Comparison of ENCODE assay signal across 1 cellular context in the genomic region with DNA sequence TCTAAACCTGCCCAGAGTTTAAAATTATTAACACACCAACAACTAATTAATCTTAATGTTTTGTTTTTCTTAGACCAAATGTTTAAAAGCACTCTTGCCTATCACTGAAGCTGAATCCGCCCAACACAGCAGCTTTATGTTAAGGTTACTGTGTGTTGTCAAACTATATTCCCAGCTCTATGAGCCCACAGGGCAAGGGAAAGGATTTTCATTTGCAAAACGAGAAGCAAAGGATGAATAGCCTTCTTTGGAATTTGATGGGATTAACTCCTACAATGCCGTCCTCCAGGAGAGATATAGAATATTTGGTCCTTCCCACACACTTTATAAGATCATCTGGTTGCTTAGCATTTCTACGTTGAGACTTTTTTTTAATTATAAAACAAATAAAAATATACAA.
TF ChIP-seq lines count a peak whose summit lies in the region.

No MANE protein-coding gene starts in this region.

TF ChIP-seq in GM23338, 12 proteins besides CTCF, POLR2A, EP300 and RAD21 (continued from another document):
- TF ChIP-seq CREB1 (CRISPR knock-in tag; IDR thresholded peaks at IDR 0.05; ENCODE audit: low read depth) (no peak), ZNF114 (CRISPR knock-in tag; IDR thresholded peaks at IDR 0.05) (no peak)
TF ChIP-seq in GM23338: peak in this region for 0.
